Comparison of ENCODE assay signal across 14 cellular contexts in genomic region chr1:210129759-210130158, GRCh38.
DNase-seq lines count a peak whose midpoint lies in the region; ATAC-seq and TF ChIP-seq lines count a peak whose summit lies in the region.
"Had no signal": no experiment of that assay in that cellular context is flagged by ENCODE, and none has a peak within 500 bp of the region (broad histone marks: within the 10 kb centered on the region; RNA-seq: fewer than 3 reads in every experiment).

No MANE protein-coding gene starts in this region.

- no peak overlapping the region for H3K4me3 ChIP-seq in hepatocyte
- no peak overlapping the region for H3K4me3 ChIP-seq in HAP-1
- H3K4me3 ChIP-seq: colonic mucosa had no signal

- H4K20me1 ChIP-seq in hepatocyte (ENCODE audit: insufficient read depth, poor library complexity, severe bottlenecking), result no peaks in the 10 kb centered on the region

- DNase-seq in COLO829 (ENCODE audit: low spot score) (peak; percentile 62), hepatocyte (ENCODE audit: low spot score) (no peak), HAP-1 (ENCODE audit: low spot score in 2 of 2) (no peak), CD1c-positive myeloid dendritic cell (ENCODE audit: extremely low spot score) (no peak)
- DNase-seq: activated CD4-positive, alpha-beta memory T cell treated with anti-CD3 and anti-CD28 coated beads for 36 hours; colonic mucosa; MV-4-11; NCI-H226; occipital lobe had no signal

- H3K4me1 ChIP-seq in hepatocyte (ENCODE audit: insufficient read depth) (no peaks in the 10 kb centered on the region), HAP-1 (no peaks in the 10 kb centered on the region)
- H3K4me1 ChIP-seq: colonic mucosa had no signal

- in situ Hi-C loops in HAP-1 (cut with MboI; ENCODE audit: low sequenced_read_pairs), result loop anchor here (25.0 kb wide), 2 partner anchors 258 to 267 kb away; no protein-coding TSS in a partner anchor

- H3K36me3 ChIP-seq in hepatocyte (replicated peaks; ENCODE audit: insufficient read depth, low read depth) (no peaks in the 10 kb centered on the region), HAP-1 (replicated peaks) (no peaks in the 10 kb centered on the region)
- H3K36me3 ChIP-seq: colonic mucosa had no signal

- H3K9me2 ChIP-seq in hepatocyte (replicated peaks; ENCODE audit: insufficient read depth), result no peaks in the 10 kb centered on the region

- H3K27me3 ChIP-seq in hepatocyte (no peaks in the 10 kb centered on the region), HAP-1 (ENCODE audit: low read depth) (peaks cover 30% of the 10 kb centered on the region)
- H3K27me3 ChIP-seq: colonic mucosa had no signal

- H3K27ac ChIP-seq in hepatocyte, result no peak overlapping the region
- H3K27ac ChIP-seq: colonic mucosa had no signal

- 72% methylated on average over 2 of the region's 2 CpGs for WGBS in hepatocyte (ENCODE audit: low lambda C conversion rate, missing lambda C conversion rate)

- no peak for TF ChIP-seq CTCF in hepatocyte (IDR thresholded peaks at IDR 0.05; ENCODE audit: poor library complexity)

- peak; percentile 71 for ATAC-seq in GM18909 (IDR thresholded peaks at IDR 0.05; ENCODE audit: poor library complexity, unreplicated experiment)
- peak; percentile 79 for ATAC-seq in HG02642 (IDR thresholded peaks at IDR 0.05; ENCODE audit: poor library complexity, unreplicated experiment)
- ATAC-seq in HG03457 (IDR thresholded peaks at IDR 0.05; ENCODE audit: unreplicated experiment), result peak; percentile 69
- ATAC-seq in HG03460 (IDR thresholded peaks at IDR 0.05; ENCODE audit: unreplicated experiment), result no peak
- ATAC-seq: Panc1 had no signal

- H3K79me2 ChIP-seq in hepatocyte, result no peaks in the 10 kb centered on the region

- no peak overlapping the region for H3K4me2 ChIP-seq in hepatocyte

- H3K9me3 ChIP-seq in hepatocyte (ENCODE audit: low read depth) (no peaks in the 10 kb centered on the region), HAP-1 (no peaks in the 10 kb centered on the region)
- H3K9me3 ChIP-seq: colonic mucosa had no signal

- H2AFZ ChIP-seq in hepatocyte, result no peak overlapping the region
